ENCODE assay signal across 10 cellular contexts in the genomic region with DNA sequence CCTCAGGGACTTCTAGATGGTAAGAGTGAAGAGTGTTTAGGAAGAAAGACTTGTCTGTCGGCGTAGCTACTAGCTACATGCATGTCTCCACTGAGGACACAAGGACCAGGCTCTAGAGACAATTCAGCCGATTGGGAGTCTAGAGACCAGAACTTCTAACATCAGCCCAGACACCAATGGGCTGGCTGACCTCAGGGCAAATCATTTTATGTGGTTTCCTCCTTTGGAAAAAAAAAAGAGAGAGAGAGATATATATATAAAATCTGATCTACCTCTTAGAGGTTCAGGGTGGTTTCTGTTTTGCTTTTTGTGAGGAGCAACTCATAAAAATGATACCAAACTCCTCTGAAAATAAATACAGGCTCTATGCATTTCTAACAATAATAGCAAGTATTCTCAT.
DNase-seq lines count a peak whose midpoint lies in the region; ATAC-seq and TF ChIP-seq lines count a peak whose summit lies in the region.
"Had no signal": no experiment of that assay in that cellular context is flagged by ENCODE, and none has a peak within 500 bp of the region (broad histone marks: within the 10 kb centered on the region; RNA-seq: fewer than 3 reads in every experiment).

No MANE protein-coding gene starts in this region.

- H3K27me3 Mint-ChIP-seq in activated T-cell treated with anti-CD3 and anti-CD28 coated beads, Interleukin-2, amount 50 U/mL, for 72 hours (ENCODE audit: low read depth), result peaks cover 6% of the 10 kb centered on the region

- no peaks in the 10 kb centered on the region for H3K9me3 ChIP-seq in tibial nerve

- H3K36me3 ChIP-seq in tibial nerve, result no peaks in the 10 kb centered on the region
- H3K36me3 ChIP-seq: brain microvascular endothelial cell had no signal

- peaks cover 7 to 9% of the 10 kb centered on the region in 2 donors for H3K36me3 Mint-ChIP-seq in activated T-cell treated with anti-CD3 and anti-CD28 coated beads, Interleukin-2, amount 50 U/mL, for 72 hours (ENCODE audit: insufficient read depth in 2 of 2)

- no peaks in the 10 kb centered on the region for H3K27me3 ChIP-seq in tibial nerve
- H3K27me3 ChIP-seq: brain microvascular endothelial cell had no signal

- no peak for DNase-seq in activated T-cell treated with anti-CD3 and anti-CD28 coated beads, Interleukin-2, amount 50 U/mL, for 72 hours
- DNase-seq in cerebellum (ENCODE audit: low spot score) (no peak), NCI-H128 (lab: John Stamatoyannopoulos, UW; ENCODE audit: unreplicated experiment) (no peak), tibial nerve (ENCODE audit: low spot score in 2 of 2) (no peak), head of caudate nucleus (no peak)
- DNase-seq: brain microvascular endothelial cell had no signal

- no peak for TF ChIP-seq POLR2A in tibial nerve (IDR thresholded peaks at IDR 0.05)

- H3K4me3 Mint-ChIP-seq in activated T-cell treated with anti-CD3 and anti-CD28 coated beads, Interleukin-2, amount 50 U/mL, for 72 hours, result peak overlapping the region; percentile 62 to 76

- H3K4me1 Mint-ChIP-seq in activated T-cell treated with anti-CD3 and anti-CD28 coated beads, Interleukin-2, amount 50 U/mL, for 72 hours (ENCODE audit: low read depth), result peaks cover 64% of the 10 kb centered on the region

- peaks cover 0 to 1% (median 0%) of the 10 kb centered on the region in 4 donors for H3K4me1 ChIP-seq in tibial nerve

- 73 to 89% methylated on average over 3 of the region's 3 CpGs for WGBS in tibial nerve, 2 donors

- peaks cover 3 to 7% of the 10 kb centered on the region in 2 donors for H3K9me3 Mint-ChIP-seq in activated T-cell treated with anti-CD3 and anti-CD28 coated beads, Interleukin-2, amount 50 U/mL, for 72 hours

- H3K4me3 ChIP-seq in tibial nerve, result no peak overlapping the region

- peak; percentile 34 for ATAC-seq in GM18499 (IDR thresholded peaks at IDR 0.05; ENCODE audit: insufficient read depth, unreplicated experiment)
- ATAC-seq in GM21367 (IDR thresholded peaks at IDR 0.05; ENCODE audit: unreplicated experiment), result peak; percentile 20
- peak; percentile 26 for ATAC-seq in HG03097 (IDR thresholded peaks at IDR 0.05; ENCODE audit: low FRiP score, unreplicated experiment)
- ATAC-seq in activated T-cell treated with anti-CD3 and anti-CD28 coated beads, Interleukin-2, amount 50 U/mL, for 72 hours (replicated peaks in 1 of 2), result peak; percentile 45 to 52

- no peak for TF ChIP-seq CTCF in tibial nerve (IDR thresholded peaks at IDR 0.05)

- H3K27ac Mint-ChIP-seq in activated T-cell treated with anti-CD3 and anti-CD28 coated beads, Interleukin-2, amount 50 U/mL, for 72 hours, result peak overlapping the region; percentile 56

- no peak for TF ChIP-seq EP300 in tibial nerve (IDR thresholded peaks at IDR 0.05)

- H3K27ac ChIP-seq in tibial nerve, result no peak overlapping the region
- H3K27ac ChIP-seq: brain microvascular endothelial cell, VCaP had no signal

- intact Hi-C loops in head of caudate nucleus (cut with DNase I), result no loop called here
